In the genomic region with DNA sequence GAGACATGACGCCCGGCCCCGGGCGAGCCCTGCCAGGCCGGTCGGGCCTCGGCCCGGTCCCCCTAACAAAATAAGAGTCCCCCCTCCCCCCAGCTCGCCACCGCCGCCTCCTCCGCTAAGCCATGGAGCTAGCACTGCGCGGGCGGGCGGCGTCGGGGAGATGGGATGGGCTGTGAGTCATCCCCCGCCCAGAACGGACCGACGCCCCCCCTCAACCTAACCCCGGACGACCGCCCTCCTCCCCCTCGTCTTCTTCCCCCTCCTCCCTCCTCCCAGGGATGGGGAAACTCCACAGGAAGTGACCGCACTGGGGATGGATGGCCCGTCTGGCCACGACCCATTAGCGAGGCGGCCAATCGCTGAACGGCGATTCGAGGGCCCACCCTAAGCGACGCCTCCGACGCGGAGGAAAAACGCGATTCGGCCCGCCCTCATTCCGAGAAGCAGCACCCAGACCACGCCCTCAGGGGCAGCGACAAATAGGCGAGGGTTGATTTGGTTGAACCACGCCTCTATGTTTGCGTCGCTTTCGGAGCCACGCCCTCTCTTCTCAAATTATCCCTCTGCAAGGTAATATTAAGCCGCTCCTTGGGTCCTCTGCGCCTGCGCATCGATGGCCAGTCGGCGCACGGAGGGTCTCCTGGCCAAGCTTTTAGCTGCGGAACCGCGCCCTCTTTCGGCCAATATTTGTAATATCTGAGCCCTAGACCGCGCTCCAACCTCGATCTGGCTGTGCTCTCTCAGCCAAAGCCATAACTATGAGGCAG, we compare ENCODE assay signal across 1 cellular context.
TF ChIP-seq lines count a peak whose summit lies in the region.

TFE3 (minus strand) TSS at position 138 of the 767 bp plus-strand sequence; CDS start at position 7, 131 bp downstream.

TF ChIP-seq in neural cell, 6 proteins besides CTCF, POLR2A, EP300 and RAD21 (continued from another document):
- TF ChIP-seq REST (IDR thresholded peaks at IDR 0.05; ENCODE audit: borderline replicate concordance), result no peak
TF ChIP-seq in neural cell: peak in this region for 2.
